ENCODE assay signal across 8 cellular contexts in the genomic region with DNA sequence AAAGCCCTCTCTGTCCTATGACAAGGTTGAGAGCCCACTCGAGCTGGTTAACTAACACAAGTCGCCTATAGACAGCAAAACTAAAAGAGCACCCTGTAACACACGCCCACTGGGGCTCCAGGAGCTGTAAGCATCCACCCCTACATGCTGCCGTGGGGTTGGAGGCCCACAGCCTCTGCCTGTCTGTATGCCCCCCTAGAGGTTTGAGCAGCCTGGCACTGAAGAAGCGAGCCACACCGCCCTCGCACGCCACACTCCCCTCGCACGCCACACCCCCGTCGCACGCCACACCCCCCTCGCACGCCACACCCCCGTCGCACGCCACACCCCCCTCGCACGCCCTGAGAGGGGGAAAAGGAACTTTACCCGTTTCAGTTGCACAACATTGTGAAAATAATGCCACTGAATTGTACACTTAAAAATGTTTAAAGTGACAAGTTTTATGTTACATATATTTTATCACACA. TPM values are rescaled to one million over a fixed set of nuclear protein-coding genes. Genes with fewer than 3 reads are reported as not detected.
DNase-seq lines count a peak whose midpoint lies in the region; ATAC-seq lines count a peak whose summit lies in the region.

No MANE protein-coding gene starts in this region.

- DNase-seq in SKM-1 treated with dmso at 0.1 percent for 144 hours (lab: John Stamatoyannopoulos, UW; ENCODE audit: unreplicated experiment): peak; percentile 45
- DNase-seq in SKM-1 (lab: John Stamatoyannopoulos, UW; ENCODE audit: unreplicated experiment): no peak
- DNase-seq in LoVo (ENCODE audit: low spot score): peak; percentile 67
- peak; percentile 60 to 72 (median 68) for DNase-seq in T-helper 17 cell
- DNase-seq in amniotic epithelial cell (ENCODE audit: low read depth): peak; percentile 21
- DNase-seq in hepatic stellate cell (ENCODE audit: low spot score): peak; percentile 52

- H3K4me1 ChIP-seq in skeletal muscle satellite cell (ENCODE audit: control insufficient read depth, insufficient read depth, low read length): peaks cover 7% of the 10 kb centered on the region

- no peaks in the 10 kb centered on the region for H3K9me3 ChIP-seq in T-helper 17 cell (ENCODE audit: control insufficient read depth, low read length, poor library complexity, severe bottlenecking)
- H3K9me3 ChIP-seq in skeletal muscle satellite cell (replicated peaks; ENCODE audit: low read length): no peaks in the 10 kb centered on the region

- H3K36me3 ChIP-seq in skeletal muscle satellite cell (ENCODE audit: insufficient read depth, low read length): no peaks in the 10 kb centered on the region

- peak overlapping the region; percentile 75 for H3K4me3 Mint-ChIP-seq in T-helper 17 cell

- peak overlapping the region; percentile 89 for H3K4me2 ChIP-seq in skeletal muscle satellite cell (ENCODE audit: low read length)

- peaks cover 10% of the 10 kb centered on the region for H3K4me1 Mint-ChIP-seq in T-helper 17 cell

- ATAC-seq in T-helper 17 cell (peak; percentile 100), GM21381 (IDR thresholded peaks at IDR 0.05; ENCODE audit: unreplicated experiment) (no peak)

- no peaks in the 10 kb centered on the region for H3K36me3 Mint-ChIP-seq in T-helper 17 cell (ENCODE audit: low read depth)

- no peak overlapping the region for H3K27ac Mint-ChIP-seq in T-helper 17 cell

- peak overlapping the region; percentile 65 for H3K4me3 ChIP-seq in skeletal muscle satellite cell (ENCODE audit: low read length)

- no peaks in the 10 kb centered on the region for H3K27me3 Mint-ChIP-seq in T-helper 17 cell

- no peak overlapping the region for H3K9ac ChIP-seq in skeletal muscle satellite cell (ENCODE audit: low read depth, low read length)

- H3K27me3 ChIP-seq in skeletal muscle satellite cell (ENCODE audit: control insufficient read depth, insufficient read depth, low read length): peaks cover 34% of the 10 kb centered on the region

RNA-seq across cellular contexts. Expression of a gene that starts 13.2 kb away (rescaled TPM):
- 10 to 100 TPM; 13.4 to 16.8 TPM for total RNA-seq in T-helper 17 cell
- 28.2 and 36.2 TPM in 2 replicates for total RNA-seq in skeletal muscle satellite cell (2012; rRNA removed)

RNA-seq across cellular contexts. Expression of a gene that starts 29.7 kb away (rescaled TPM):
- total RNA-seq in T-helper 17 cell: 1 to 10 TPM; 4.7 to 4.8 TPM
- total RNA-seq in skeletal muscle satellite cell (2012; rRNA removed): 2.2 and 3.0 TPM in 2 replicates

RNA-seq across cellular contexts. Expression of a gene that starts 37.9 kb away (rescaled TPM):
- total RNA-seq in T-helper 17 cell: 1 to 10 TPM; 9.1 to 9.5 TPM
- 37.4 and 40.6 TPM in 2 replicates for total RNA-seq in skeletal muscle satellite cell (2012; rRNA removed)

RNA-seq across cellular contexts. Expression of a gene that starts 47.5 kb away (rescaled TPM):
- 10 to 100 TPM; 52.1 to 57.1 TPM for total RNA-seq in T-helper 17 cell
- 47.4 and 55.9 TPM in 2 replicates for total RNA-seq in skeletal muscle satellite cell (2012; rRNA removed)
